In the genomic region with DNA sequence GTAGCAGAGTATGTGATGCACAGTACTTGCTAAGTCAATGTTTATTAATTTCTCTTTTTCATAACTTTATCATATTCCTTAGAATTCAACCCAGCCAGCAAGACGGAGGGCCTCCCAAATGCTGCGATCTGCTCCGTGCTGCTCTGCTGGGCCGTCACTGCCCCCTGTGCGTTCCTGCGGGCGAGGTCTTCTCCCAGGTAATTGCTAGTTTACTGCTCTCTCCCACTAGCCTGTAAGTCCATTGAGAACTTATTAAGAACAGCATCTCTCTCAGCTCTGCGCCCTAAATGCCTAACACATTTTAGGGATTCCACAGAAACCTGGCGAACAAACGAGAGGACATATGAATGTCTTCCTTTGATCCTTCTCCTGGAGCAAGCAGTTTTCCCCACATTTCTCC, we compare ENCODE assay signal across 1 cellular context.
TF ChIP-seq lines count a peak whose summit lies in the region.

No MANE protein-coding gene starts in this region.

TF ChIP-seq in GM23338, 12 proteins besides CTCF, POLR2A, EP300 and RAD21 (continued from another document):
- TF ChIP-seq, protein P1, sequence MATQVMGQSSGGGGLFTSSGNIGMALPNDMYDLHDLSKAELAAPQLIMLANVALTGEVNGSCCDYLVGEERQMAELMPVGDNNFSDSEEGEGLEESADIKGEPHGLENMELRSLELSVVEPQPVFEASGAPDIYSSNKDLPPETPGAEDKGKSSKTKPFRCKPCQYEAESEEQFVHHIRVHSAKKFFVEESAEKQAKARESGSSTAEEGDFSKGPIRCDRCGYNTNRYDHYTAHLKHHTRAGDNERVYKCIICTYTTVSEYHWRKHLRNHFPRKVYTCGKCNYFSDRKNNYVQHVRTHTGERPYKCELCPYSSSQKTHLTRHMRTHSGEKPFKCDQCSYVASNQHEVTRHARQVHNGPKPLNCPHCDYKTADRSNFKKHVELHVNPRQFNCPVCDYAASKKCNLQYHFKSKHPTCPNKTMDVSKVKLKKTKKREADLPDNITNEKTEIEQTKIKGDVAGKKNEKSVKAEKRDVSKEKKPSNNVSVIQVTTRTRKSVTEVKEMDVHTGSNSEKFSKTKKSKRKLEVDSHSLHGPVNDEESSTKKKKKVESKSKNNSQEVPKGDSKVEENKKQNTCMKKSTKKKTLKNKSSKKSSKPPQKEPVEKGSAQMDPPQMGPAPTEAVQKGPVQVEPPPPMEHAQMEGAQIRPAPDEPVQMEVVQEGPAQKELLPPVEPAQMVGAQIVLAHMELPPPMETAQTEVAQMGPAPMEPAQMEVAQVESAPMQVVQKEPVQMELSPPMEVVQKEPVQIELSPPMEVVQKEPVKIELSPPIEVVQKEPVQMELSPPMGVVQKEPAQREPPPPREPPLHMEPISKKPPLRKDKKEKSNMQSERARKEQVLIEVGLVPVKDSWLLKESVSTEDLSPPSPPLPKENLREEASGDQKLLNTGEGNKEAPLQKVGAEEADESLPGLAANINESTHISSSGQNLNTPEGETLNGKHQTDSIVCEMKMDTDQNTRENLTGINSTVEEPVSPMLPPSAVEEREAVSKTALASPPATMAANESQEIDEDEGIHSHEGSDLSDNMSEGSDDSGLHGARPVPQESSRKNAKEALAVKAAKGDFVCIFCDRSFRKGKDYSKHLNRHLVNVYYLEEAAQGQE (IDR thresholded peaks at IDR 0.05; ENCODE audit: unreplicated experiment) = no peak
- no peak for TF ChIP-seq EZH2phosphoT487 (IDR thresholded peaks at IDR 0.05; ENCODE audit: unreplicated experiment)
